Comparison of ENCODE assay signal across 11 cellular contexts in the genomic region with DNA sequence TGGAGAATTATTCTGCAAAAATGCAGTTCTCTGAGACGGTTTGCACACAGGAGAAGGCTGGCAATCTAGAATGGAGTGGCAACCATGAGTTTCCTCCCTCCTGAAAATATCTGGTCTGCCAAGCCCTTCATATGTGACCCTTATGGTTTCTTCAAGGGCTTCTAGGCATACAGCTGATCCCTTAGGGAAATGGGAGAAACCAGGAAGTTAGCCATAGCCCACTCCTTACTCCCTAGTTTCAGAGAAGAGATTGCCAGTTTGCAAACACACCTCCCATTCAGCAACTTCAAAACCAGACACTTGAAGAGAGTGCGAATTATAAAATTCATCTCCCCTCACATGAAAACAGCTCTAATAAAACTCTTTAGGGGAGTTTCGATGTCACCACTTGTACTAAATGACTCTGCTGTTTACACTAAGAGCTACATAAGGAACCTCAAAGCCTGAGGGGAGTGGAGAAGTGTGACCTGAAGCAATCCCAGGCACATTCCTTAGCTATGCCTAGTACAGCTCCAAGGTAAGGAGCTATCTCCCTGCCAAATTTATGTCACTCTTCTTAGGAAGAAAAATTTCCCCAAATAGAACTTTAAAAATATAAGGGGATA. TPM values are rescaled to one million over a fixed set of nuclear protein-coding genes. Genes with fewer than 3 reads are reported as not detected.
DNase-seq lines count a peak whose midpoint lies in the region; ATAC-seq and TF ChIP-seq lines count a peak whose summit lies in the region.
"Had no signal": no experiment of that assay in that cellular context is flagged by ENCODE, and none has a peak within 500 bp of the region (broad histone marks: within the 10 kb centered on the region; RNA-seq: fewer than 3 reads in every experiment).

No MANE protein-coding gene starts in this region.

- H3K27me3 Mint-ChIP-seq in stimulated activated memory B cell treated with anti-CD40 and anti-IgM and Interleukin-4, amounts not matched to agents 10 μg/mL and 1 μg/mL and 100 μg/mL, for 72 hours = peaks cover 10% of the 10 kb centered on the region

- peaks cover 97% of the 10 kb centered on the region for H3K79me2 ChIP-seq in hepatocyte

- no peak overlapping the region for H2AFZ ChIP-seq in hepatocyte

- WGBS in hepatocyte (ENCODE audit: low lambda C conversion rate, missing lambda C conversion rate) = 32% methylated on average over 3 of the region's 3 CpGs

- TF ChIP-seq CTCF in hepatocyte (IDR thresholded peaks at IDR 0.05; ENCODE audit: poor library complexity) = no peak

- H3K4me1 ChIP-seq in adipocyte (ENCODE audit: control insufficient read depth, insufficient read depth, low read length) (peaks cover 24% of the 10 kb centered on the region), hepatocyte (ENCODE audit: insufficient read depth) (peaks cover 43% of the 10 kb centered on the region)

- no peaks in the 10 kb centered on the region for H3K36me3 Mint-ChIP-seq in stimulated activated memory B cell treated with anti-CD40 and anti-IgM and Interleukin-4, amounts not matched to agents 10 μg/mL and 1 μg/mL and 100 μg/mL, for 72 hours

- peak overlapping the region; percentile 68 for H3K4me2 ChIP-seq in hepatocyte

- no peak overlapping the region for H3K9ac ChIP-seq in adipocyte (ENCODE audit: low read length)

- peak; percentile 59 for DNase-seq in HT-29 (ENCODE audit: low spot score)
- DNase-seq in adipocyte (ENCODE audit: low read depth) = peak; percentile 51
- peak; percentile 55 for DNase-seq in hepatocyte (ENCODE audit: low spot score)
- no peak for DNase-seq in NCI-H146 (lab: John Stamatoyannopoulos, UW)
- no peak for DNase-seq in ureter (ENCODE audit: low spot score)
- DNase-seq: activated T-cell treated with anti-CD3 and anti-CD28 coated beads, Interleukin-2, amount 50 U/mL, for 72 hours; NCI-H1105 treated with DMSO at 0.1 percent for 48 hours; T-helper 17 cell had no signal

- peaks cover under 1% of the 10 kb centered on the region for H3K4me1 Mint-ChIP-seq in stimulated activated memory B cell treated with anti-CD40 and anti-IgM and Interleukin-4, amounts not matched to agents 10 μg/mL and 1 μg/mL and 100 μg/mL, for 72 hours
- H3K4me1 Mint-ChIP-seq: T-helper 17 cell had no signal

- no peaks in the 10 kb centered on the region for H3K9me2 ChIP-seq in hepatocyte (replicated peaks; ENCODE audit: insufficient read depth)

- peaks cover 7% of the 10 kb centered on the region for H4K20me1 ChIP-seq in hepatocyte (ENCODE audit: insufficient read depth, poor library complexity, severe bottlenecking)

- H3K9me3 Mint-ChIP-seq in stimulated activated memory B cell treated with anti-CD40 and anti-IgM and Interleukin-4, amounts not matched to agents 10 μg/mL and 1 μg/mL and 100 μg/mL, for 72 hours = no peaks in the 10 kb centered on the region
- H3K9me3 Mint-ChIP-seq: activated T-cell treated with anti-CD3 and anti-CD28 coated beads, Interleukin-2, amount 50 U/mL, for 72 hours had no signal

- H3K36me3 ChIP-seq in adipocyte (ENCODE audit: control insufficient read depth, insufficient read depth, low read length, severe bottlenecking) (no peaks in the 10 kb centered on the region), hepatocyte (replicated peaks; ENCODE audit: insufficient read depth, low read depth) (no peaks in the 10 kb centered on the region)

- H3K27ac ChIP-seq in hepatocyte (peak overlapping the region; percentile 86), skin epidermis (peak overlapping the region in 14 of 21 experiments; percentile 8 to 74 (median 50))

- H3K27me3 ChIP-seq in adipocyte (replicated peaks; ENCODE audit: control insufficient read depth, insufficient read depth, low read length) (no peaks in the 10 kb centered on the region), hepatocyte (no peaks in the 10 kb centered on the region)

- ATAC-seq in stimulated activated memory B cell treated with anti-CD40 and anti-IgM and Interleukin-4, amounts not matched to agents 10 μg/mL and 1 μg/mL and 100 μg/mL, for 72 hours = no peak
- no peak for ATAC-seq in HG03095 (IDR thresholded peaks at IDR 0.05; ENCODE audit: unreplicated experiment)
- ATAC-seq: activated T-cell treated with anti-CD3 and anti-CD28 coated beads, Interleukin-2, amount 50 U/mL, for 72 hours; T-helper 17 cell had no signal

- H3K9me3 ChIP-seq in adipocyte (ENCODE audit: control insufficient read depth, low read length) (no peaks in the 10 kb centered on the region), hepatocyte (ENCODE audit: low read depth) (no peaks in the 10 kb centered on the region)

- H3K27ac Mint-ChIP-seq in stimulated activated memory B cell treated with anti-CD40 and anti-IgM and Interleukin-4, amounts not matched to agents 10 μg/mL and 1 μg/mL and 100 μg/mL, for 72 hours = no peak overlapping the region
- H3K27ac Mint-ChIP-seq: activated T-cell treated with anti-CD3 and anti-CD28 coated beads, Interleukin-2, amount 50 U/mL, for 72 hours; T-helper 17 cell had no signal

- no peak overlapping the region for H3K4me3 Mint-ChIP-seq in stimulated activated memory B cell treated with anti-CD40 and anti-IgM and Interleukin-4, amounts not matched to agents 10 μg/mL and 1 μg/mL and 100 μg/mL, for 72 hours
- H3K4me3 Mint-ChIP-seq: activated T-cell treated with anti-CD3 and anti-CD28 coated beads, Interleukin-2, amount 50 U/mL, for 72 hours; T-helper 17 cell had no signal

- no peak overlapping the region for H3K4me3 ChIP-seq in adipocyte (ENCODE audit: low read length)
- H3K4me3 ChIP-seq in hepatocyte = no peak overlapping the region
- H3K4me3 ChIP-seq in skin epidermis = no peak overlapping the region

RNA-seq across cellular contexts. Expression of gene LGR4, which starts 8.3 kb away (rescaled TPM):
- 41.7 and 41.9 TPM in 2 replicates for total RNA-seq in HT-29 (2014; rRNA removed; shearing (Covaris generic))
- total RNA-seq in hepatocyte = 108 and 115 TPM in 2 replicates
- 27.2 and 30.1 TPM in 2 replicates for polyA plus RNA-seq in hepatocyte
- total RNA-seq in ureter = 49.2 TPM

RNA-seq across cellular contexts. Expression of gene LIN7C, which starts 42.3 kb away (rescaled TPM):
- total RNA-seq in HT-29 (2014; rRNA removed; shearing (Covaris generic)) = 26.0 and 31.7 TPM in 2 replicates
- total RNA-seq in hepatocyte (52.9 and 55.5 TPM in 2 replicates), ureter (34.9 TPM)
- polyA plus RNA-seq in hepatocyte = 22.4 and 23.5 TPM in 2 replicates

Comparison
In these comparisons a context has a peak if more than half of its experiments do, and no peak if none do; other contexts are left out.
1. DNase-seq: peak in HT-29 (single experiment), adipocyte (single experiment) and hepatocyte (single experiment); none in NCI-H146 (single experiment) and ureter (single experiment).